Comparison of ENCODE assay signal across 26 cellular contexts in the genomic region with DNA sequence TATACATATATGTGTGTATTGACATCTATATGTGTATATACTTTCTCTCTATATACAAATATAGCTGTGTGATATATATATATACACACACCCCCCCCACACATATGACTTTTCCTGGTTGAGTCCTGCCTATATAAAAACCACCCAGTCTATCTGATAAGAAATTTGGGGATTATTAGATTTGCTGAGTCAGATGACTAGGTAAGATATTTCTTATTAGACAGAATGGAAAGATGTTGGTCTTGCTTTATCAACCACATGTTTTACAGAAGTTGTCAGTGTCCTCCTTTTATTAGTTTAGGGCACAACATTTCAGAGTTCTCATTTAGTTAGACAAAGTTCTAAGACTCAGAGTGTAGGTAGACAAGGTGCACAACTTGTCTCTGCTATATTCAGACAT.
"Had no signal": no experiment of that assay in that cellular context is flagged by ENCODE, and none has a peak within 500 bp of the region (broad histone marks: within the 10 kb centered on the region; RNA-seq: fewer than 3 reads in every experiment).

No MANE protein-coding gene starts in this region.

- H3K27me3 ChIP-seq: stomach, suprapubic skin, testis, thyroid gland, tibial nerve, transverse colon, upper lobe of left lung, upper lobe of right lung, uterus, vagina had no signal

- H3K27ac ChIP-seq: stomach, suprapubic skin, testis, thoracic aorta, thyroid gland, tibial nerve, transverse colon, upper lobe of left lung, upper lobe of right lung, uterus, vagina had no signal

- DNase-seq: stimulated activated CD4-positive, alpha-beta T cell treated with anti-CD3 and anti-CD28 coated beads, Interleukin-2, amount 100 ng/mL, for 48 hours; stimulated activated CD4-positive, alpha-beta T cell treated with anti-CD3 and anti-CD28 coated beads, Interleukin-4, amount 100 ng/mL, for 1 hour; stimulated activated CD4-positive, alpha-beta T cell treated with anti-CD3 and anti-CD28 coated beads, Interleukin-4, amount 100 ng/mL, for 24 hours; stimulated activated CD4-positive, alpha-beta T cell treated with anti-CD3 and anti-CD28 coated beads, Interleukin-4, amount 100 ng/mL, for 4 hours; stimulated activated CD8-positive, alpha-beta memory T cell treated with anti-CD3 and anti-CD28 coated beads, Interleukin-4, amount 100 ng/mL, for 48 hours; stimulated activated naive B cell treated with anti-CD40 and anti-IgM and Interleukin-4, amounts not matched to agents 10 μg/mL and 1 μg/mL and 100 μg/mL, for 72 hours; stimulated activated naive CD4-positive, alpha-beta T cell; stimulated activated naive CD4-positive, alpha-beta T cell treated with Interleukin-2 at 50 U/mL for 16 hours; stimulated activated naive CD8-positive, alpha-beta T cell treated with anti-CD3 and anti-CD28 coated beads, Interleukin-15, amount 100 ng/mL, for 72 hours; stimulated activated naive CD8-positive, alpha-beta T cell treated with anti-CD3 and anti-CD28 coated beads, Interleukin-15, Interleukin-2, amounts not matched to agents 100 U/mL and 50 U/mL, for 24 hours; stomach; substantia nigra; testis; thyroid gland; transverse colon; trophoblast cell; upper lobe of left lung; upper lobe of right lung; uterus had no signal

- H3K36me3 ChIP-seq: stomach, suprapubic skin, thoracic aorta, thyroid gland, tibial nerve, transverse colon, upper lobe of left lung, upper lobe of right lung, uterus, vagina had no signal

- FAIRE-seq: urothelium cell line had no signal

- H3K9me3 ChIP-seq: suprapubic skin, testis, thoracic aorta, thyroid gland, transverse colon, upper lobe of right lung, uterus, vagina had no signal

- H3K4me1 ChIP-seq: stomach, suprapubic skin, testis, thyroid gland, tibial nerve, transverse colon, upper lobe of left lung, upper lobe of right lung, uterus, vagina had no signal

- ATAC-seq: stimulated activated effector memory CD8-positive, alpha-beta T cell treated with anti-CD3 and anti-CD28 coated beads, Interleukin-12 subunit alpha, Interleukin-12 subunit beta, amount 100 ng/mL, for 72 hours; stimulated activated memory B cell treated with anti-CD40 and anti-IgM and Interleukin-4, amounts not matched to agents 10 μg/mL and 1 μg/mL and 100 μg/mL, for 72 hours; stimulated activated naive B cell treated with anti-CD40 and anti-IgM and Interleukin-4, amounts not matched to agents 10 μg/mL and 1 μg/mL and 100 μg/mL, for 72 hours; stimulated activated naive CD8-positive, alpha-beta T cell treated with anti-CD3 and anti-CD28 coated beads, Interleukin-15, amount 100 ng/mL, for 72 hours; stimulated activated naive CD8-positive, alpha-beta T cell treated with anti-CD3 and anti-CD28 coated beads, Interleukin-15, Interleukin-2, amounts not matched to agents 100 U/mL and 50 U/mL, for 24 hours; upper lobe of right lung had no signal

- H3K4me3 ChIP-seq: stomach, suprapubic skin, testis, thoracic aorta, thyroid gland, tibial nerve, transverse colon, upper lobe of left lung, upper lobe of right lung, uterus, vagina had no signal
